Comparison of ENCODE assay signal across 8 cellular contexts in genomic region chr1:999797-1000356, GRCh38. TPM values are rescaled to one million over a fixed set of nuclear protein-coding genes. Genes with fewer than 3 reads are reported as not detected.
DNase-seq lines count a peak whose midpoint lies in the region; ATAC-seq and TF ChIP-seq lines count a peak whose summit lies in the region.

Gene HES4, minus strand, starts transcription at chr1:1000097. Its CDS starts 124 bp downstream, at chr1:999973.

- H4K20me1 ChIP-seq in IMR-90 (ENCODE audit: insufficient read depth, low read length) (peaks cover 9% of the 10 kb centered on the region; the same call in 1 of the 2 replicates), hepatocyte (ENCODE audit: insufficient read depth, poor library complexity, severe bottlenecking) (no peaks in the 10 kb centered on the region)

- peak within 1 kb of the TSS; percentile 88 for H3K4ac ChIP-seq in IMR-90 (ENCODE audit: low read depth, low read length)

- TF ChIP-seq POLR2A in IMR-90 (IDR thresholded peaks at IDR 0.05; ENCODE audit: low read depth, low read length) = peak; percentile 99
- TF ChIP-seq POLR2A in body of pancreas (IDR thresholded peaks at IDR 0.05) = peak; percentile 63 to 83 (median 65)

- H4K91ac ChIP-seq in IMR-90 (ENCODE audit: insufficient read depth, low read depth, low read length) = peak within 1 kb of the TSS; percentile 69

- intact Hi-C loops in IMR-90 (cut with micrococcal nuclease) = loop anchor here (5.0 kb wide), 1 partner anchor 57 kb away; no protein-coding TSS in a partner anchor
- intact Hi-C loops in body of pancreas (cut with DNase I) = no loop called here
- intact Hi-C loops in psoas muscle (cut with DNase I) = loop anchor here in 1 of 2 donors (2.0 kb wide), 1 partner anchor 15 kb away; no protein-coding TSS in a partner anchor

- H3K27me3 Mint-ChIP-seq in T-cell = peaks cover 2 to 36% of the 10 kb centered on the region in 2 donors

- no peaks in the 10 kb centered on the region for H3K9me1 ChIP-seq in IMR-90 (ENCODE audit: insufficient read depth, low read length)

- CTCF ChIA-PET in IMR-90 (lab: Yijun Ruan, JAX) = interaction anchor here (0.7 kb wide), 1 partner anchor 15 kb away, joined by 4 read pairs; no protein-coding TSS in a partner anchor
- CTCF ChIA-PET in T-cell (lab: Charles Lee) = no interaction called here

- no peak within 1 kb of the TSS for H3K27ac Mint-ChIP-seq in T-cell

- H3K79me1 ChIP-seq in IMR-90 (ENCODE audit: low read depth in 1 of 2, low read length in 2 of 2) = peaks cover 9 to 35% of the 10 kb centered on the region in 2 experiments; a peak in 3 of 4 replicates

- H3K27me3 ChIP-seq in IMR-90 (ENCODE audit: control insufficient read depth, insufficient read depth, low read length) (no peaks in the 10 kb centered on the region), body of pancreas (peaks cover 3 to 24% of the 10 kb centered on the region in 2 donors), hepatocyte (peaks cover 16% of the 10 kb centered on the region), psoas muscle (ENCODE audit: insufficient read depth in 3 of 3, low read length in 2 of 3) (peaks cover 0 to 10% (median 0%) of the 10 kb centered on the region in 3 donors)

- TF ChIP-seq CTCF in IMR-90 (conservative IDR thresholded peaks at IDR 0.05; ENCODE audit: low read depth, low read length) (no peak), body of pancreas (IDR thresholded peaks at IDR 0.05) (no peak), hepatocyte (IDR thresholded peaks at IDR 0.05; ENCODE audit: poor library complexity) (no peak), psoas muscle (IDR thresholded peaks at IDR 0.05) (no peak)

- no peaks in the 10 kb centered on the region for H3K9me2 ChIP-seq in hepatocyte (replicated peaks; ENCODE audit: insufficient read depth)

- in situ Hi-C loops in IMR-90 (cut with MboI; ENCODE audit: low sequenced_read_pairs) = no loop called here

- POLR2A ChIA-PET in IMR-90 (lab: Charles Lee; ENCODE audit: unreplicated experiment) = interaction anchor here (0.6 kb wide), 1 partner anchor 32 kb away, joined by 3 read pairs; no protein-coding TSS in a partner anchor
- POLR2A ChIA-PET in T-cell (lab: Charles Lee) = no interaction called here

- H3K36me3 Mint-ChIP-seq in T-cell = no peaks in the 10 kb centered on the region

- H3K4me1 ChIP-seq in IMR-90 (ENCODE audit: control insufficient read depth, insufficient read depth, low read length) (peaks cover 4% of the 10 kb centered on the region), body of pancreas (peaks cover 48% of the 10 kb centered on the region), hepatocyte (ENCODE audit: insufficient read depth) (peaks cover 18% of the 10 kb centered on the region), psoas muscle (peaks cover 2% of the 10 kb centered on the region)

- peak; percentile 82 for DNase-seq in GM04504 (ENCODE audit: low read depth)
- peak; percentile 90 for DNase-seq in IMR-90
- peak in 28 of 34 experiments; percentile 41 to 75 (median 54) for DNase-seq in T-cell
- DNase-seq in body of pancreas = peak; percentile 83 to 91 (median 89)
- DNase-seq in hepatocyte (ENCODE audit: low spot score) = peak; percentile 97
- peak; percentile 90 for DNase-seq in psoas muscle
- DNase-seq in NK-92 treated with Interleukin-12 subunit alpha and Interleukin-12 subunit beta, amount 100 ng/mL, for 24 hours (lab: John Stamatoyannopoulos, UW) = no peak

- H3K4me1 Mint-ChIP-seq in T-cell = peaks cover 11 to 22% (median 18%) of the 10 kb centered on the region in 3 donors

- peak within 1 kb of the TSS; percentile 7; the same call in 1 of the 2 replicates for H3K18ac ChIP-seq in IMR-90 (ENCODE audit: low read depth, low read length)

- H2BK20ac ChIP-seq in IMR-90 (ENCODE audit: low read depth, low read length) = no peak within 1 kb of the TSS

- H4K5ac ChIP-seq in IMR-90 (ENCODE audit: low read depth, low read length) = peak within 1 kb of the TSS; percentile 21

- H3K9ac ChIP-seq in IMR-90 (ENCODE audit: low read depth, low read length) = peak within 1 kb of the TSS; percentile 71

- peak within 1 kb of the TSS; percentile 85 for H2AK5ac ChIP-seq in IMR-90 (ENCODE audit: low read depth, low read length)

- no peak within 1 kb of the TSS; the same call in 1 of the 2 replicates for H3K56ac ChIP-seq in IMR-90 (ENCODE audit: extremely low read depth, insufficient read depth, low read length)

- H3K9me3 ChIP-seq in IMR-90 (ENCODE audit: control insufficient read depth, insufficient read depth, low read length) = no peaks in the 10 kb centered on the region
- no peaks in the 10 kb centered on the region for H3K9me3 ChIP-seq in body of pancreas
- H3K9me3 ChIP-seq in hepatocyte (ENCODE audit: low read depth) = no peaks in the 10 kb centered on the region
- H3K9me3 ChIP-seq in psoas muscle = no peaks in the 10 kb centered on the region

- peaks cover 16% of the 10 kb centered on the region for H3K79me2 ChIP-seq in hepatocyte

- H2BK15ac ChIP-seq in IMR-90 (ENCODE audit: low read depth, low read length) = no peak within 1 kb of the TSS; the same call in 2 of the 3 replicates

- H4K8ac ChIP-seq in IMR-90 (ENCODE audit: low read depth in 2 of 2, low read length in 2 of 2) = peak within 1 kb of the TSS; percentile 51 to 85

- no peak for TF ChIP-seq RAD21 in IMR-90 (IDR thresholded peaks at IDR 0.05; ENCODE audit: low read length)

- 1% methylated on average over 39 of the region's 85 CpGs; no CpG with 5 or more reads in 1 of the 2 experiments for WGBS in IMR-90 (ENCODE audit: extremely low coverage in 2 of 2, insufficient read length in 1 of 2), 2 experiments
- 1% methylated on average over 64 of the region's 85 CpGs; no CpG with 5 or more reads in 1 of the 2 donors for WGBS in body of pancreas, 2 donors
- WGBS in hepatocyte (ENCODE audit: low lambda C conversion rate, missing lambda C conversion rate) = 2% methylated on average over 56 of the region's 85 CpGs
- 0 to 1% (median 0%) methylated on average over 49 to 85 of the region's 85 CpGs for WGBS in psoas muscle, 3 donors

- no peaks in the 10 kb centered on the region for H3K36me3 ChIP-seq in IMR-90 (ENCODE audit: control insufficient read depth, insufficient read depth, low read length)
- no peaks in the 10 kb centered on the region for H3K36me3 ChIP-seq in body of pancreas (replicated peaks in 1 of 2; ENCODE audit: insufficient read depth in 1 of 2, low read depth in 2 of 2)
- no peaks in the 10 kb centered on the region for H3K36me3 ChIP-seq in hepatocyte (replicated peaks; ENCODE audit: insufficient read depth, low read depth)
- no peaks in the 10 kb centered on the region for H3K36me3 ChIP-seq in psoas muscle (ENCODE audit: insufficient read depth in 1 of 2, low read depth in 1 of 2)

- H2AFZ ChIP-seq in IMR-90 (replicated peaks; ENCODE audit: low read length, poor library complexity) (peak within 1 kb of the TSS; percentile 89), hepatocyte (peak within 1 kb of the TSS; percentile 47)

- H3K9me3 Mint-ChIP-seq in T-cell = no peaks in the 10 kb centered on the region

- H3K4me3 Mint-ChIP-seq in T-cell = peak within 1 kb of the TSS; percentile 58 to 79 (median 72)

- H3K23ac ChIP-seq in IMR-90 (ENCODE audit: low read depth, low read length) = peak within 1 kb of the TSS; percentile 85

- peak within 1 kb of the TSS; percentile 18 for H3K14ac ChIP-seq in IMR-90 (replicated peaks; ENCODE audit: low read depth, low read length)

- peak within 1 kb of the TSS; percentile 94 for H2AK9ac ChIP-seq in IMR-90 (replicated peaks; ENCODE audit: low read depth, low read length, poor library complexity)

- no TSS peak for BruUV-seq in IMR-90 (replicated peaks; lab: Mats Ljungman, UMichigan)

- H3K4me3 ChIP-seq in IMR-90 (ENCODE audit: insufficient read depth, low read depth, low read length) (peak within 1 kb of the TSS; percentile 59), body of pancreas (peak within 1 kb of the TSS; percentile 3 to 5), hepatocyte (peak within 1 kb of the TSS; percentile 73), psoas muscle (peak within 1 kb of the TSS; percentile 81)

- H2BK120ac ChIP-seq in IMR-90 (ENCODE audit: low read depth, low read length) = peak within 1 kb of the TSS; percentile 48; the same call in 1 of the 2 replicates

- H2BK5ac ChIP-seq in IMR-90 (ENCODE audit: low read depth, low read length, poor library complexity, severe bottlenecking) = peak within 1 kb of the TSS; percentile 44

- dilution Hi-C loops in IMR-90 (cut with HindIII; ENCODE audit: low sequenced_read_pairs, unreplicated experiment) = no loop called here

- H3K27ac ChIP-seq in IMR-90 (ENCODE audit: insufficient read depth, low read length) (peak within 1 kb of the TSS; percentile 84), body of pancreas (peak within 1 kb of the TSS; percentile 93 to 96 (median 94)), hepatocyte (peak within 1 kb of the TSS; percentile 99), psoas muscle (peak within 1 kb of the TSS; percentile 92)

- ATAC-seq in IMR-90 (ENCODE audit: low read depth) (peak; percentile 81), T-cell (replicated peaks in 1 of 4) (peak; percentile 47 to 67 (median 58)), body of pancreas (peak; percentile 81), psoas muscle (peak; percentile 77 to 84 (median 82)), HG03469 (IDR thresholded peaks at IDR 0.05; ENCODE audit: unreplicated experiment) (no peak)

- H3K4me2 ChIP-seq in IMR-90 (ENCODE audit: low read depth, low read length) = peak within 1 kb of the TSS; percentile 86
- H3K4me2 ChIP-seq in hepatocyte = peak within 1 kb of the TSS; percentile 95

TF ChIP-seq in IMR-90, 13 proteins besides CTCF, POLR2A, EP300 and RAD21 (continues in another document):
- TF ChIP-seq CEBPB (IDR thresholded peaks at IDR 0.05; ENCODE audit: low read depth, low read length) (no peak), BHLHE40 (IDR thresholded peaks at IDR 0.05; ENCODE audit: low read depth, low read length) (peak; percentile 84), MXI1 (IDR thresholded peaks at IDR 0.05; ENCODE audit: borderline replicate concordance, low read depth, low read length) (peak; percentile 35; the same call in 1 of the 2 replicates), USF2 (IDR thresholded peaks at IDR 0.05; ENCODE audit: low read depth, low read length) (no peak)

RNA-seq across cellular contexts. Expression of gene HES4, which starts in this region (rescaled TPM):
- total RNA-seq in IMR-90 (2012; rRNA removed) = 1.4 and 3.1 TPM in 2 replicates
- 11.7 and 18.9 TPM in 2 replicates for polyA plus RNA-seq in IMR-90 (2012; rRNA removed)
- polyA plus RNA-seq in IMR-90 (2012; cell fraction: cytosol; rRNA removed) = 21.4 and 27.9 TPM in 2 replicates
- 217 and 369 TPM in 2 replicates for polyA plus RNA-seq in IMR-90 (2012; cell fraction: nucleus; rRNA removed; ENCODE audit: low replicate concordance)
- total RNA-seq in T-cell = 10 to 100 TPM in 1 of 5 donors, 1 to 10 TPM in 4; 1.5 to 11.9 (median 2.6) TPM
- total RNA-seq in body of pancreas = 10 to 100 TPM; 44.1 to 97.2 TPM
- total RNA-seq in hepatocyte = 21.4 and 28.7 TPM in 2 replicates
- polyA plus RNA-seq in hepatocyte = 74.5 and 107 TPM in 2 replicates
- total RNA-seq in psoas muscle = 10 to 100 TPM in 3 of 4 donors, 1 to 10 TPM in 1; 7.2 to 21.8 (median 12.6) TPM
- 10 to 100 TPM in 1 of 3 donors, 1 to 10 TPM in 2; 2.3 to 20.2 (median 5.4) TPM for polyA plus RNA-seq in psoas muscle

Comparison
In these comparisons a context has a peak if more than half of its experiments do, and no peak if none do; other contexts are left out.
1. H3K4me3 ChIP-seq: peak in every context shown above with its lines; median percentile 81 in psoas muscle; 73 in hepatocyte; 59 in IMR-90; 4 in body of pancreas.